ENCODE assay signal across 8 cellular contexts in genomic region chr1:38859561-38860463, GRCh38. TPM values are rescaled to one million over a fixed set of nuclear protein-coding genes. Genes with fewer than 3 reads are reported as not detected.
DNase-seq lines count a peak whose midpoint lies in the region; ATAC-seq and TF ChIP-seq lines count a peak whose summit lies in the region.

RRAGC (minus strand) TSS chr1:38859772; CDS start chr1:38859646, 126 bp downstream.

- DNase-seq in DMS53 treated with DMSO at 0.1 percent for 48 hours (lab: John Stamatoyannopoulos, UW; ENCODE audit: unreplicated experiment), result peak; percentile 93
- peak; percentile 93 for DNase-seq in KG1 (lab: John Stamatoyannopoulos, UW)
- DNase-seq in activated T-cell treated with anti-CD3 and anti-CD28 coated beads, Interleukin-2, amount 50 U/mL, for 24 hours, result peak; percentile 98
- DNase-seq in erythroblast (lab: John Stamatoyannopoulos, UW), result peak; percentile 98 to 99
- DNase-seq in stimulated activated CD8-positive, alpha-beta memory T cell treated with anti-CD3 and anti-CD28 coated beads, Interleukin-4, amount 100 ng/mL, for 4 hours (ENCODE audit: low read depth in 2 of 2, low spot score in 1 of 2), result peak; percentile 96 to 97

- H3K27ac Mint-ChIP-seq in activated T-cell treated with anti-CD3 and anti-CD28 coated beads, Interleukin-2, amount 50 U/mL, for 24 hours, result peak within 1 kb of the TSS; percentile 97

- peaks cover 18 to 23% of the 10 kb centered on the region in 2 donors for H3K36me3 ChIP-seq in mucosa of rectum (ENCODE audit: control insufficient read depth in 2 of 2, insufficient read depth in 2 of 2, low read length in 2 of 2)

- H3K27me3 ChIP-seq in mucosa of rectum (ENCODE audit: control insufficient read depth in 2 of 2, insufficient read depth in 2 of 2, low read length in 2 of 2), result no peaks in the 10 kb centered on the region

- peak; percentile 93 for ATAC-seq in GM21723 (IDR thresholded peaks at IDR 0.05; ENCODE audit: unreplicated experiment)

- H3K4me3 ChIP-seq in mucosa of rectum (ENCODE audit: low read length in 2 of 2), result peak within 1 kb of the TSS; percentile 89 to 94

- peak; percentile 61 for TF ChIP-seq POLR2A in erythroblast (IDR thresholded peaks at IDR 0.05; ENCODE audit: low read length)

- no peaks in the 10 kb centered on the region for H3K27me3 Mint-ChIP-seq in activated T-cell treated with anti-CD3 and anti-CD28 coated beads, Interleukin-2, amount 50 U/mL, for 24 hours

- H3K9me3 ChIP-seq in mucosa of rectum (ENCODE audit: control insufficient read depth in 2 of 2, low read length in 2 of 2), result no peaks in the 10 kb centered on the region

- peaks cover 15 to 25% of the 10 kb centered on the region in 2 donors for H3K4me1 ChIP-seq in mucosa of rectum (ENCODE audit: control insufficient read depth in 2 of 2, insufficient read depth in 2 of 2, low read length in 2 of 2)

- H3K4me1 Mint-ChIP-seq in activated T-cell treated with anti-CD3 and anti-CD28 coated beads, Interleukin-2, amount 50 U/mL, for 24 hours (ENCODE audit: low read depth), result peaks cover 66% of the 10 kb centered on the region

- peak within 1 kb of the TSS; percentile 85 to 88 for H3K27ac ChIP-seq in mucosa of rectum (ENCODE audit: low read depth in 2 of 2, low read length in 2 of 2)

- H3K36me3 Mint-ChIP-seq in activated T-cell treated with anti-CD3 and anti-CD28 coated beads, Interleukin-2, amount 50 U/mL, for 24 hours (ENCODE audit: low read depth), result peaks cover 70% of the 10 kb centered on the region

- H3K9ac ChIP-seq in mucosa of rectum (ENCODE audit: low read depth in 1 of 2, low read length in 2 of 2), result peak within 1 kb of the TSS; percentile 81 to 95

- no peaks in the 10 kb centered on the region for H3K9me3 Mint-ChIP-seq in activated T-cell treated with anti-CD3 and anti-CD28 coated beads, Interleukin-2, amount 50 U/mL, for 24 hours

- H3K4me3 Mint-ChIP-seq in activated T-cell treated with anti-CD3 and anti-CD28 coated beads, Interleukin-2, amount 50 U/mL, for 24 hours, result peak within 1 kb of the TSS; percentile 85

TF ChIP-seq in PFSK-1, 5 proteins besides CTCF, POLR2A, EP300 and RAD21:
- peak; percentile 22 for TF ChIP-seq FOXP2 (optimal IDR thresholded peaks at IDR 0.05; ENCODE audit: borderline replicate concordance, extremely low read depth, extremely low read length, insufficient read depth)
- no peak for TF ChIP-seq REST (IDR thresholded peaks at IDR 0.05; ENCODE audit: insufficient read depth in 1 of 2, low read depth in 2 of 2, low read length in 2 of 2)
- TF ChIP-seq POLR2AphosphoS5 (IDR thresholded peaks at IDR 0.05; ENCODE audit: low read depth, low read length), result no peak
- TF ChIP-seq SIN3A (IDR thresholded peaks at IDR 0.05; ENCODE audit: borderline replicate concordance, insufficient read depth, low read length), result peak; percentile 88; the same call in 1 of the 2 replicates
- TF ChIP-seq TAF1 (IDR thresholded peaks at IDR 0.05; ENCODE audit: borderline replicate concordance, insufficient read depth, low read length), result 0 out of 2 replicates have a peak, but pooled peaks have one; percentile 58

RNA-seq across cellular contexts. Expression of gene RRAGC, which starts in this region (rescaled TPM):
- 51.3 TPM for polyA plus RNA-seq in PFSK-1 (2012; ENCODE audit: insufficient read length, low read depth)

Comparison
In these comparisons a context has a peak if more than half of its experiments do, and no peak if none do; other contexts are left out.
1. Peak in every context shown above with its lines: DNase-seq, ATAC-seq, H3K4me3 ChIP-seq and H3K27ac ChIP-seq.